8 cellular contexts compared by ENCODE assay signal in genomic region chr20:25247666-25248500, GRCh38. TPM values are rescaled to one million over a fixed set of nuclear protein-coding genes. Genes with fewer than 3 reads are reported as not detected.
DNase-seq lines count a peak whose midpoint lies in the region; ATAC-seq, FAIRE-seq and TF ChIP-seq lines count a peak whose summit lies in the region.

PYGB (plus strand) TSS chr20:25248085; CDS start chr20:25248179, 94 bp downstream.

- no peaks in the 10 kb centered on the region for H3K36me3 ChIP-seq in OCI-LY7 (ENCODE audit: insufficient read depth, low read length)

- no peaks in the 10 kb centered on the region for H3K79me2 ChIP-seq in OCI-LY7 (ENCODE audit: insufficient read depth, low read depth, low read length)

- H3K4me2 ChIP-seq in OCI-LY7 (ENCODE audit: low read length), result peak within 1 kb of the TSS; percentile 91

- CTCF ChIA-PET in OCI-LY7 (lab: Charles Lee; ENCODE audit: unreplicated experiment), result no interaction called here

- peaks cover 38% of the 10 kb centered on the region for H3K4me1 ChIP-seq in OCI-LY7 (ENCODE audit: insufficient read depth, low read length, poor library complexity, severe bottlenecking)

- POLR2A ChIA-PET in OCI-LY7 (lab: Charles Lee), result interaction anchor here (0.5 to 1.0 kb wide), 4 partner anchors 9 to 329 kb away, joined by 3 to 4 read pairs (median 3); partner anchors contain the start of gene GINS1

- peak within 1 kb of the TSS; percentile 54; the same call in 1 of the 2 replicates for H2AFZ ChIP-seq in OCI-LY7 (ENCODE audit: low read length)

- ATAC-seq in GM21390 (IDR thresholded peaks at IDR 0.05; ENCODE audit: unreplicated experiment), result peak; percentile 56

- no peak for TF ChIP-seq CTCF in D721Med (IDR thresholded peaks at IDR 0.05; ENCODE audit: insufficient read depth, missing control alignments)
- no peak for TF ChIP-seq CTCF in OCI-LY7 (conservative IDR thresholded peaks at IDR 0.05; ENCODE audit: low read length)

- H3K27ac ChIP-seq in OCI-LY7 (ENCODE audit: low read depth, low read length, poor library complexity, severe bottlenecking), result peak within 1 kb of the TSS; percentile 47

- DNase-seq in D721Med (ENCODE audit: insufficient read length, low spot score) (peak; percentile 51), HUDEP-2 (lab: John Stamatoyannopoulos, UW; ENCODE audit: unreplicated experiment in 76 of 76) (peak in 67 of 76 experiments; percentile 10 to 85 (median 58)), OCI-LY7 (ENCODE audit: low spot score) (peak; percentile 81), activated T-cell treated with anti-CD3 and anti-CD28 coated beads for 1 hour (ENCODE audit: low read depth) (peak; percentile 66), epidermal melanocyte (ENCODE audit: insufficient read length, low spot score) (peak; percentile 91), middle frontal gyrus (ENCODE audit: extremely low spot score, low spot score) (peak; percentile 66)
- peak; percentile 56 to 57 for DNase-seq in stimulated activated CD8-positive, alpha-beta memory T cell treated with anti-CD3 and anti-CD28 coated beads, Interleukin-2, amount 100 ng/mL, for 1 hour (ENCODE audit: low read depth in 2 of 2)

- H3K4me3 ChIP-seq in OCI-LY7 (ENCODE audit: low read depth, low read length, poor library complexity, severe bottlenecking), result peak within 1 kb of the TSS; percentile 80

- peaks cover 9% of the 10 kb centered on the region; the same call in 1 of the 2 replicates for H3K9me3 ChIP-seq in OCI-LY7 (ENCODE audit: low read length)

- intact Hi-C loops in OCI-LY7 (cut with micrococcal nuclease; ENCODE audit: unreplicated experiment), result loop anchor here (5.0 kb wide), 3 partner anchors 144 to 256 kb away; partner anchors contain the start of genes ABHD12, APMAP and GINS1

- no peaks in the 10 kb centered on the region for H3K9me2 ChIP-seq in OCI-LY7 (ENCODE audit: insufficient read depth, low read length)

- FAIRE-seq in D721Med (lab: Jason Lieb, UNC), result no peak

- BruUV-seq in OCI-LY7 (replicated peaks; lab: Mats Ljungman, UMichigan), result no TSS peak

- H4K20me1 ChIP-seq in OCI-LY7 (ENCODE audit: insufficient read depth, low read length), result peaks cover 13% of the 10 kb centered on the region; the same call in 1 of the 2 replicates

RNA-seq across cellular contexts. Expression of gene PYGB, which starts in this region (rescaled TPM):
- total RNA-seq in OCI-LY7 (2014; rRNA removed; shearing (Covaris generic)), result 4.5 and 4.9 TPM in 2 replicates
- 6.4 and 7.0 TPM in 2 replicates for total RNA-seq in OCI-LY7 (2022)

Comparison
In these comparisons a context has a peak if more than half of its experiments do, and no peak if none do; other contexts are left out.
1. Peak in every context shown above with its lines: DNase-seq, ATAC-seq, H3K4me3 ChIP-seq and H3K27ac ChIP-seq.